19 cellular contexts compared by ENCODE assay signal in the genomic region with DNA sequence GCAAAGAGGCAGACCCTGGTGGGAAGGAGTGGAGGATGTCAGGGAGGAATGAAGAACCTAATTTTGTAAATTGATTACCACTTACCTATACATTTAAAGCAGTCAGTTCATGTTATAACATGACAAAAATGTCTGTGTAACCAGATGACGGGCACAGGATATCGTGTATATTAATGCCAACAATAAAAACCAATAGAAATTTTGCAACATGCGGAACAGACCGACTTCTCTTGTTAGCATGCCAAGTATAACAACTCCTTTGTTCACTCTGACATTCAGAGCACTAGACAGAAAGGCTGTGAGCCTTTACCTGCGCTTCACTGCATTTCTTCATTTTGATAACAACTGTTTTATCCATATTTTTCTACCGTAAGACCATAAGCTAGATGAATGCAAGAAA. TPM values are rescaled to one million over a fixed set of nuclear protein-coding genes. Genes with fewer than 3 reads are reported as not detected.
DNase-seq lines count a peak whose midpoint lies in the region; ATAC-seq and TF ChIP-seq lines count a peak whose summit lies in the region.
"Had no signal": no experiment of that assay in that cellular context is flagged by ENCODE, and none has a peak within 500 bp of the region (broad histone marks: within the 10 kb centered on the region; RNA-seq: fewer than 3 reads in every experiment).

No MANE protein-coding gene starts in this region.

- H3K27ac ChIP-seq in prostate gland: peak overlapping the region; percentile 41 to 42
- H3K27ac ChIP-seq: C4-2B, SJSA1 had no signal

- no peaks in the 10 kb centered on the region for H3K9me3 ChIP-seq in prostate gland
- H3K9me3 ChIP-seq: MG63, SJSA1 had no signal

- H3K4me3 Mint-ChIP-seq in activated naive CD8-positive, alpha-beta T cell: no peak overlapping the region
- H3K4me3 Mint-ChIP-seq in activated naive CD8-positive, alpha-beta T cell treated with anti-CD3 and anti-CD28 coated beads, Interleukin-2, amount 50 U/mL, for 24 hours: no peak overlapping the region
- no peak overlapping the region for H3K4me3 Mint-ChIP-seq in Calu3 (ENCODE audit: low read depth, unreplicated experiment)

- no peaks in the 10 kb centered on the region for H3K4me1 ChIP-seq in prostate gland (replicated peaks)

- no peak for ATAC-seq in activated naive CD8-positive, alpha-beta T cell treated with anti-CD3 and anti-CD28 coated beads, Interleukin-2, amount 50 U/mL, for 24 hours

- intact Hi-C loops in prostate gland (cut with DNase I): no loop called here
- intact Hi-C loops in Calu3 (cut with micrococcal nuclease; ENCODE audit: unreplicated experiment): no loop called here

- no peaks in the 10 kb centered on the region for H3K27me3 ChIP-seq in prostate gland (replicated peaks; ENCODE audit: insufficient read depth)
- H3K27me3 ChIP-seq: MG63, SJSA1 had no signal

- peak overlapping the region; percentile 17 for H3K27ac Mint-ChIP-seq in activated naive CD8-positive, alpha-beta T cell
- no peak overlapping the region for H3K27ac Mint-ChIP-seq in activated naive CD8-positive, alpha-beta T cell treated with anti-CD3 and anti-CD28 coated beads, Interleukin-2, amount 50 U/mL, for 24 hours
- no peak overlapping the region for H3K27ac Mint-ChIP-seq in Calu3 (ENCODE audit: unreplicated experiment)

- no peaks in the 10 kb centered on the region for H3K36me3 ChIP-seq in prostate gland

- WGBS in prostate gland: 45% methylated on average over 6 of the region's 6 CpGs

- no peak overlapping the region for H3K4me3 ChIP-seq in prostate gland
- H3K4me3 ChIP-seq: MG63, SJSA1 had no signal

- no peaks in the 10 kb centered on the region for H3K9me3 Mint-ChIP-seq in activated naive CD8-positive, alpha-beta T cell (ENCODE audit: low read depth)
- peaks cover 3% of the 10 kb centered on the region for H3K9me3 Mint-ChIP-seq in activated naive CD8-positive, alpha-beta T cell treated with anti-CD3 and anti-CD28 coated beads, Interleukin-2, amount 50 U/mL, for 24 hours
- H3K9me3 Mint-ChIP-seq in Calu3 (ENCODE audit: low read depth, unreplicated experiment): no peaks in the 10 kb centered on the region

- no peak for DNase-seq in activated naive CD8-positive, alpha-beta T cell treated with anti-CD3 and anti-CD28 coated beads, Interleukin-2, amount 50 U/mL, for 24 hours
- peak; percentile 72 for DNase-seq in NCI-H69 (lab: John Stamatoyannopoulos, UW)
- DNase-seq in dermis microvascular lymphatic vessel endothelial cell (ENCODE audit: low read depth in 2 of 2): peak; percentile 66 to 73
- peak; percentile 49 for DNase-seq in prostate gland (ENCODE audit: low spot score)
- no peak for DNase-seq in activated CD4-positive, alpha-beta T cell treated with anti-CD3 and anti-CD28 coated beads, Interleukin-2, amount 50 U/mL, for 48 hours
- DNase-seq in Calu3: no peak
- DNase-seq in NCI-H187 (lab: John Stamatoyannopoulos, UW): no peak
- DNase-seq: DMS 273 treated with DMSO at 0.1 percent for 48 hours; KG1; MG63; NCI-H1092; NCI-H146; NCI-H2081 treated with DMSO at 0.1 percent for 48 hours; NCI-H226; NCI-H526; NK-92 treated with Interleukin-12 subunit alpha and Interleukin-12 subunit beta, amount 100 ng/mL, for 24 hours had no signal

- H3K4me1 Mint-ChIP-seq in activated naive CD8-positive, alpha-beta T cell (ENCODE audit: low read depth): peaks cover 55% of the 10 kb centered on the region
- peaks cover 68% of the 10 kb centered on the region for H3K4me1 Mint-ChIP-seq in activated naive CD8-positive, alpha-beta T cell treated with anti-CD3 and anti-CD28 coated beads, Interleukin-2, amount 50 U/mL, for 24 hours
- peaks cover 37% of the 10 kb centered on the region for H3K4me1 Mint-ChIP-seq in Calu3 (ENCODE audit: low read depth, unreplicated experiment)

- H3K36me3 Mint-ChIP-seq in activated naive CD8-positive, alpha-beta T cell: peaks cover 22% of the 10 kb centered on the region
- peaks cover 50% of the 10 kb centered on the region for H3K36me3 Mint-ChIP-seq in activated naive CD8-positive, alpha-beta T cell treated with anti-CD3 and anti-CD28 coated beads, Interleukin-2, amount 50 U/mL, for 24 hours (ENCODE audit: low read depth)
- peaks cover 11% of the 10 kb centered on the region for H3K36me3 Mint-ChIP-seq in Calu3 (ENCODE audit: insufficient read depth, unreplicated experiment)

- no peak for TF ChIP-seq POLR2A in prostate gland (IDR thresholded peaks at IDR 0.05)

- BruUV-seq in Calu3 (replicated peaks; lab: Mats Ljungman, UMichigan): no TSS peak

- CTCF ChIA-PET in Calu3 (lab: Charles Lee): no interaction called here

- TF ChIP-seq CTCF in prostate gland (IDR thresholded peaks at IDR 0.05) (no peak), Calu3 (IDR thresholded peaks at IDR 0.05; ENCODE audit: unreplicated experiment) (no peak)

- H3K27me3 Mint-ChIP-seq in activated naive CD8-positive, alpha-beta T cell: no peaks in the 10 kb centered on the region
- no peaks in the 10 kb centered on the region for H3K27me3 Mint-ChIP-seq in activated naive CD8-positive, alpha-beta T cell treated with anti-CD3 and anti-CD28 coated beads, Interleukin-2, amount 50 U/mL, for 24 hours
- H3K27me3 Mint-ChIP-seq in Calu3 (ENCODE audit: unreplicated experiment): no peaks in the 10 kb centered on the region

RNA-seq across cellular contexts. Expression of a gene that starts 29.9 kb away (rescaled TPM):
- total RNA-seq in dermis microvascular lymphatic vessel endothelial cell (37.0 and 50.3 TPM in 2 replicates), prostate gland (10 to 100 TPM; 13.6 to 39.9 TPM), Calu3 (2022) (67.7 and 87.9 TPM in 2 replicates)

Comparison
In these comparisons a context has a peak if more than half of its experiments do, and no peak if none do; other contexts are left out.
1. DNase-seq: peak in NCI-H69 (single experiment), dermis microvascular lymphatic vessel endothelial cell (2 of 2) and prostate gland (single experiment); none in activated naive CD8-positive, alpha-beta T cell treated with anti-CD3 and anti-CD28 coated beads, Interleukin-2, amount 50 U/mL, for 24 hours (single experiment), activated CD4-positive, alpha-beta T cell treated with anti-CD3 and anti-CD28 coated beads, Interleukin-2, amount 50 U/mL, for 48 hours (0 of 2), Calu3 (single experiment) and NCI-H187 (0 of 2).